29 cellular contexts compared by ENCODE assay signal in the genomic region with DNA sequence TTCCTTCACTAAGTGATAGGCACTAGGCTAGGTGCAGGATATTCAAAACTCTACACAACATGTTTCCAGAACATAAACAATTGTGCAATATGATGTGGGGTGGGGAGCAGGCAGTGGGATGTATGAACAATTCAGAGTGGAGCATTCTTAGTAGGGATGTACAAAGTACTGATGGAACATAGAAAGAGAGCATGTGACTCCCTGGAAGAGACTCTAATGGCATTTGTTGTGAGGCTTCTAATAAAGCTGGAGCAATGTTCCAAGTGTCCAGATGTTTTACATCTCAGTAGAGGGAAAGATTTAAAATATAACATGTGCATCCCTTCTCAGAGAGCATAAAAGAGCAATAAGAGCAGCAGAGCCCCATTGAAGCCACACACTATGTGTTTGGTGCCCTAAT.
"Had no signal": no experiment of that assay in that cellular context is flagged by ENCODE, and none has a peak within 500 bp of the region (broad histone marks: within the 10 kb centered on the region; RNA-seq: fewer than 3 reads in every experiment).

No MANE protein-coding gene starts in this region.

- H3K36me3 ChIP-seq: brain microvascular endothelial cell, gastrocnemius medialis, heart left ventricle, WERI-Rb-1 had no signal

- H3K27me3 ChIP-seq: brain microvascular endothelial cell, dorsolateral prefrontal cortex, foreskin keratinocyte, gastrocnemius medialis, heart left ventricle had no signal

- ATAC-seq: activated CD4-positive, CD25-positive, alpha-beta regulatory T cell treated with anti-CD3 and anti-CD28 coated beads, Interleukin-2, amount 50 U/mL, for 24 hours; activated CD8-positive, alpha-beta T cell treated with anti-CD3 and anti-CD28 coated beads for 36 hours; activated T-cell treated with anti-CD3 and anti-CD28 coated beads, Interleukin-2, amount 50 U/mL, for 4 hours; activated T-helper 17 cell treated with anti-CD3 and anti-CD28 coated beads, Interleukin-2, amount 50 U/mL, for 72 hours; esophagus mucosa; foreskin keratinocyte; heart left ventricle; T-helper 17 cell had no signal

- H3K4me1 ChIP-seq: gastrocnemius medialis, heart left ventricle had no signal

- H3K9me3 ChIP-seq: gastrocnemius medialis, heart left ventricle had no signal

- DNase-seq: activated B cell treated with CpG ODN at 0.5 μM for 24 hours; activated CD4-positive, alpha-beta T cell treated with anti-CD3 and anti-CD28 coated beads for 48 hours; activated CD4-positive, alpha-beta T cell treated with anti-CD3 and anti-CD28 coated beads, Interleukin-2, amount 50 U/mL, for 1 hour; activated CD4-positive, alpha-beta T cell treated with anti-CD3 and anti-CD28 coated beads, Interleukin-2, amount 50 U/mL, for 48 hours; activated CD8-positive, alpha-beta memory T cell treated with anti-CD3 and anti-CD28 coated beads for 24 hours; activated CD8-positive, alpha-beta T cell treated with anti-CD3 and anti-CD28 coated beads for 36 hours; activated effector memory CD4-positive, alpha-beta T cell treated with Interleukin-2 at 50 U/mL for 16 hours; activated gamma-delta T cell treated with Interleukin-2 at 50 U/mL for 16 hours; activated naive CD4-positive, alpha-beta T cell treated with anti-CD3 and anti-CD28 coated beads, Interleukin-2, amount 50 U/mL, for 16 hours; activated naive CD4-positive, alpha-beta T cell treated with Interleukin-2 at 50 U/mL for 16 hours; activated T-cell treated with anti-CD3 and anti-CD28 coated beads, Interleukin-2, amount 50 U/mL, for 4 hours; amniotic stem cell; anterior cingulate cortex; brain microvascular endothelial cell; dorsolateral prefrontal cortex; effector memory CD4-positive, alpha-beta T cell; endodermal cell; foreskin keratinocyte; gastrocnemius medialis; glutamatergic neuron; heart left ventricle; T-helper 1 cell; T-helper 17 cell; T1000; WERI-Rb-1 had no signal

- H3K27ac ChIP-seq: brain microvascular endothelial cell, coronary artery, foreskin keratinocyte, gastrocnemius medialis, heart left ventricle, WERI-Rb-1 had no signal

- H3K4me3 ChIP-seq: coronary artery, dorsolateral prefrontal cortex, gastrocnemius medialis, heart left ventricle had no signal
